ENCODE assay signal across 8 cellular contexts in genomic region chr19:3699071-3699740, GRCh38. TPM values are rescaled to one million over a fixed set of nuclear protein-coding genes. Genes with fewer than 3 reads are reported as not detected.
DNase-seq lines count a peak whose midpoint lies in the region; ATAC-seq and TF ChIP-seq lines count a peak whose summit lies in the region.

No MANE protein-coding gene starts in this region.

- peak overlapping the region; percentile 81 for H3K27ac ChIP-seq in BLaER1
- H3K27ac ChIP-seq in HEK293 (ENCODE audit: extremely low read depth, low read depth, low read length) = peak overlapping the region; percentile 31; the same call in 1 of the 2 replicates
- peak overlapping the region; percentile 63 for H3K27ac ChIP-seq in muscle layer of duodenum (ENCODE audit: low read length)
- H3K27ac ChIP-seq in upper lobe of right lung = peak overlapping the region; percentile 78

- peak; percentile 53 for DNase-seq in UCSD-AML1 (lab: John Stamatoyannopoulos, UW; ENCODE audit: unreplicated experiment)
- DNase-seq in epithelial cell of proximal tubule (ENCODE audit: low read depth) = no peak
- DNase-seq in upper lobe of right lung = peak; percentile 80
- no peak for DNase-seq in DMS79 treated with DMSO at 0.1 percent for 48 hours (lab: John Stamatoyannopoulos, UW)
- DNase-seq in NCI-H128 (lab: John Stamatoyannopoulos, UW; ENCODE audit: unreplicated experiment) = no peak

- peak overlapping the region; percentile 98 for H3K4me2 ChIP-seq in BLaER1

- H3K9me3 ChIP-seq in BLaER1 (no peaks in the 10 kb centered on the region), HEK293 (ENCODE audit: control insufficient read depth, insufficient read depth, low read depth, low read length) (no peaks in the 10 kb centered on the region), muscle layer of duodenum (ENCODE audit: control insufficient read depth in 1 of 2, low read length in 2 of 2) (no peaks in the 10 kb centered on the region), upper lobe of right lung (no peaks in the 10 kb centered on the region)

- intact Hi-C loops in upper lobe of right lung (cut with DNase I) = no loop called here

- 0 out of 2 replicates have a peak, but pooled peaks have one; percentile 15 for TF ChIP-seq CTCF in HEK293 (tag by site-specific recombination; IDR thresholded peaks at IDR 0.05)
- TF ChIP-seq CTCF in epithelial cell of proximal tubule (conservative IDR thresholded peaks at IDR 0.05; ENCODE audit: low read depth, low read length) = no peak
- no peak for TF ChIP-seq CTCF in upper lobe of right lung (IDR thresholded peaks at IDR 0.05)

- H3K36me3 ChIP-seq in BLaER1 = peaks cover 21% of the 10 kb centered on the region
- peaks cover 0 to 3% of the 10 kb centered on the region in 2 experiments; a peak in 1 of 3 replicates for H3K36me3 ChIP-seq in HEK293 (ENCODE audit: control insufficient read depth in 2 of 2, insufficient read depth in 1 of 2, low read length in 2 of 2)
- H3K36me3 ChIP-seq in muscle layer of duodenum (ENCODE audit: control insufficient read depth in 1 of 2, insufficient read depth in 2 of 2, low read length in 2 of 2) = peaks cover 0 to 3% of the 10 kb centered on the region in 2 donors
- H3K36me3 ChIP-seq in upper lobe of right lung = no peaks in the 10 kb centered on the region

- POLR2A ChIA-PET in HEK293 (lab: Yijun Ruan, JAX) = interaction anchor here (0.6 to 1.3 kb wide), 4 partner anchors 9 to 63 kb away, joined by 3 to 6 read pairs (median 4); partner anchors contain the start of gene MRPL54

- no peaks in the 10 kb centered on the region for H3K27me3 ChIP-seq in BLaER1
- H3K27me3 ChIP-seq in muscle layer of duodenum (ENCODE audit: low read depth, low read length) = no peaks in the 10 kb centered on the region
- H3K27me3 ChIP-seq in upper lobe of right lung = no peaks in the 10 kb centered on the region

- peaks cover 28% of the 10 kb centered on the region for H3K4me1 ChIP-seq in BLaER1
- H3K4me1 ChIP-seq in HEK293 (ENCODE audit: control insufficient read depth, insufficient read depth, low read length) = no peaks in the 10 kb centered on the region
- H3K4me1 ChIP-seq in muscle layer of duodenum (ENCODE audit: control insufficient read depth in 1 of 2, insufficient read depth in 2 of 2, low read length in 2 of 2) = peaks cover 0 to 14% of the 10 kb centered on the region in 2 donors
- peaks cover 12% of the 10 kb centered on the region for H3K4me1 ChIP-seq in upper lobe of right lung

- ATAC-seq in upper lobe of right lung = peak; percentile 69

- peak overlapping the region; percentile 84 for H3K9ac ChIP-seq in BLaER1

- CTCF ChIA-PET in HEK293 (lab: Yijun Ruan, JAX) = interaction anchor here (0.7 to 2.9 kb wide), 7 partner anchors 9 to 289 kb away, joined by 3 to 25 read pairs (median 3); no protein-coding TSS in a partner anchor

- H4K20me1 ChIP-seq in BLaER1 = peaks cover 54% of the 10 kb centered on the region

- H3K4me3 ChIP-seq in BLaER1 = peak overlapping the region; percentile 79
- peak overlapping the region; percentile 69 for H3K4me3 ChIP-seq in HEK293 (ENCODE audit: low read depth, low read length)
- H3K4me3 ChIP-seq in epithelial cell of proximal tubule (ENCODE audit: low read depth, low read length) = peak overlapping the region; percentile 76
- H3K4me3 ChIP-seq in muscle layer of duodenum (ENCODE audit: low read depth in 1 of 2, low read length in 2 of 2) = peak overlapping the region; percentile 69 to 73
- H3K4me3 ChIP-seq in upper lobe of right lung = peak overlapping the region; percentile 81

TF ChIP-seq in HEK293, 187 proteins besides CTCF, POLR2A, EP300 and RAD21:
- TF ChIP-seq ZNF548 (tag by site-specific recombination; IDR thresholded peaks at IDR 0.05) (no peak), ZFP41 (tag by site-specific recombination; IDR thresholded peaks at IDR 0.05; ENCODE audit: borderline replicate concordance) (no peak), ZNF354C (tag by site-specific recombination; IDR thresholded peaks at IDR 0.05; ENCODE audit: borderline replicate concordance, low read depth) (no peak), ZBTB17 (tag by site-specific recombination; IDR thresholded peaks at IDR 0.05) (peak; percentile 61), YY1 (tag by site-specific recombination; IDR thresholded peaks at IDR 0.05) (no peak), KLF8 (tag by site-specific recombination; IDR thresholded peaks at IDR 0.05) (no peak), ZNF366 (tag by site-specific recombination; conservative IDR thresholded peaks at IDR 0.05) (0 out of 2 replicates have a peak, but pooled peaks have one; percentile 20), ZNF302 (tag by site-specific recombination; IDR thresholded peaks at IDR 0.05; ENCODE audit: low read depth) (no peak), ZNF571 (tag by site-specific recombination; IDR thresholded peaks at IDR 0.05) (no peak), ZNF560 (tag by site-specific recombination; IDR thresholded peaks at IDR 0.05; ENCODE audit: borderline replicate concordance) (no peak), ZNF670 (tag by site-specific recombination; IDR thresholded peaks at IDR 0.05; ENCODE audit: low read depth) (no peak), ZNF398 (tag by site-specific recombination; IDR thresholded peaks at IDR 0.05) (0 out of 2 replicates have a peak, but pooled peaks have one; percentile 29), ZFHX2 (tag by site-specific recombination; conservative IDR thresholded peaks at IDR 0.05) (peak; percentile 27)
TF ChIP-seq in HEK293: peak in this region for 4.

RNA-seq across cellular contexts. Expression of gene PIP5K1C, which starts 1.1 kb away (rescaled TPM):
- 11.7 and 20.4 TPM in 2 replicates for total RNA-seq in epithelial cell of proximal tubule
- 42.1 TPM for total RNA-seq in upper lobe of right lung

RNA-seq across cellular contexts. Expression of gene TJP3, which starts 9.0 kb away (rescaled TPM):
- total RNA-seq in epithelial cell of proximal tubule (1.9 and 3.8 TPM in 2 replicates), upper lobe of right lung (23.0 TPM)

Comparison
In these comparisons a context has a peak if more than half of its experiments do, and no peak if none do; other contexts are left out.
1. H3K27ac ChIP-seq: peak in every context shown above with its lines; median percentile 81 in BLaER1; 78 in upper lobe of right lung; 63 in muscle layer of duodenum; 31 in HEK293.
2. DNase-seq: peak in UCSD-AML1 (single experiment) and upper lobe of right lung (single experiment); none in epithelial cell of proximal tubule (single experiment), DMS79 treated with DMSO at 0.1 percent for 48 hours (single experiment) and NCI-H128 (single experiment).
3. Peak in every context shown above with its lines, with median percentiles within 50 percentile points of each other: H3K4me3 ChIP-seq.